In genomic region chr11:8813658-8814057, GRCh38 we compare ENCODE assay signal across 8 cellular contexts.
DNase-seq lines count a peak whose midpoint lies in the region; ATAC-seq and TF ChIP-seq lines count a peak whose summit lies in the region.

No MANE protein-coding gene starts in this region.

- H3K9me3 ChIP-seq in Loucy (ENCODE audit: insufficient read depth, low read depth, low read length) = no peaks in the 10 kb centered on the region

- no peaks in the 10 kb centered on the region for H3K27me3 ChIP-seq in Loucy (ENCODE audit: insufficient read depth, low read length, poor library complexity, severe bottlenecking)

- DNase-seq in COR-L47 (lab: John Stamatoyannopoulos, UW) = peak; percentile 56
- peak; percentile 76 for DNase-seq in SK-N-DZ (ENCODE audit: low spot score)
- DNase-seq in hippocampal formation (lab: John Stamatoyannopoulos, UW) = peak; percentile 51 to 65
- peak; percentile 73 for DNase-seq in retinal pigment epithelial cell (ENCODE audit: low read depth)
- DNase-seq in OCI-M2 (lab: John Stamatoyannopoulos, UW; ENCODE audit: unreplicated experiment) = no peak

- peaks cover 10% of the 10 kb centered on the region for H3F3A ChIP-seq in Loucy (ENCODE audit: low read depth)

- ATAC-seq in GM21528 (IDR thresholded peaks at IDR 0.05; ENCODE audit: low FRiP score, unreplicated experiment) = peak; percentile 53

- no peaks in the 10 kb centered on the region for H3K36me3 ChIP-seq in Loucy (ENCODE audit: insufficient read depth, low read length)

- no peaks in the 10 kb centered on the region for H4K20me1 ChIP-seq in Loucy (ENCODE audit: insufficient read depth, low read length, poor library complexity, severe bottlenecking)

- peak overlapping the region; percentile 84 for H3K4me2 ChIP-seq in Loucy (ENCODE audit: low read depth, low read length, poor library complexity, severe bottlenecking)

- TF ChIP-seq CTCF in Loucy (conservative IDR thresholded peaks at IDR 0.05; ENCODE audit: low read length) (peak; percentile 91), retinal pigment epithelial cell (conservative IDR thresholded peaks at IDR 0.05; ENCODE audit: low read depth, low read length) (peak; percentile 97)

- H3K9me2 ChIP-seq in Loucy (replicated peaks; ENCODE audit: low read depth, low read length) = no peaks in the 10 kb centered on the region

- peak overlapping the region; percentile 68 for H3K9ac ChIP-seq in Loucy (ENCODE audit: low read depth, low read length, poor library complexity, severe bottlenecking)

- peak overlapping the region; percentile 65 for H2AFZ ChIP-seq in Loucy (ENCODE audit: low read length)

- peak overlapping the region; percentile 84 for H3K27ac ChIP-seq in angular gyrus (ENCODE audit: low read depth, low read length)

- H3K79me2 ChIP-seq in Loucy (ENCODE audit: insufficient read depth, low read length) = no peaks in the 10 kb centered on the region

- peaks cover 49% of the 10 kb centered on the region for H3K4me1 ChIP-seq in Loucy (ENCODE audit: insufficient read depth, low read length, poor library complexity, severe bottlenecking)

- peak overlapping the region; percentile 51 for H3K4me3 ChIP-seq in Loucy (ENCODE audit: low read length, poor library complexity, severe bottlenecking)
- no peak overlapping the region for H3K4me3 ChIP-seq in retinal pigment epithelial cell (ENCODE audit: low read length)
